ENCODE assay signal across 12 cellular contexts in the genomic region with DNA sequence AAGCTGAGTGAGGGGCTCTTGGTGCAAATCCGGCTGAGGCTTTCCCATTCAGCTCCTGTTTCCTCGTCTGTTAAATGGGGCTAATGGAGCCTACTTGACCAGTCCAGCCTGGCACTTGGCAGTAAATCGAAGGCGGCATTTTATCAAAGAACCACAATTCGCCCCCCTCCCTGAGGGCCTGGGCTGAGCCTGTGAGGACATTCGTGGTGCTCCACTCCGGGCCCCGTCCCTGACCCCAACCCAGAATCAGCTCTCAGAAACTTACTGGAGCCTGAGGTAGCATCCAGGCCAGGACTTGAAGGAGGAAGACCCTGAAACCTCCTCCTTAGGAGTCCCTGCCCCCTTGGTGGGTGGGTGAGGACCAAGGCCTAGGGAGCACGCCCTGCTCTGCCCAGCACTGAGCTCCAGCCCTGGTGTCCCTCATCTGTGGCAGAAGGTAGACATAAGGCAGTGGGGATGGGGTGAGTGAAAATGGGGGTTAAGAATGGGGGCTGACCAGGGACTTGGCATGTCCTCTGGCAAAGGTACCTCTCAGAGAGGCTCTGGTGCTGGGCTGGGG. TPM values are rescaled to one million over a fixed set of nuclear protein-coding genes. Genes with fewer than 3 reads are reported as not detected.
DNase-seq lines count a peak whose midpoint lies in the region; ATAC-seq and TF ChIP-seq lines count a peak whose summit lies in the region.
"Had no signal": no experiment of that assay in that cellular context is flagged by ENCODE, and none has a peak within 500 bp of the region (broad histone marks: within the 10 kb centered on the region; RNA-seq: fewer than 3 reads in every experiment).

No MANE protein-coding gene starts in this region.

- no peak for DNase-seq in T-helper 1 cell
- no peak for DNase-seq in adrenal gland
- DNase-seq in memory B cell (ENCODE audit: low spot score in 2 of 2), result no peak
- no peak for DNase-seq in substantia nigra (lab: John Stamatoyannopoulos, UW)
- no peak for DNase-seq in NCI-H128 (lab: John Stamatoyannopoulos, UW; ENCODE audit: unreplicated experiment)
- DNase-seq in NCI-H146 (lab: John Stamatoyannopoulos, UW), result no peak
- no peak for DNase-seq in PC-3
- DNase-seq: activated gamma-delta T cell treated with Interleukin-2 at 50 U/mL for 16 hours, KG1, NCI-H526 treated with DMSO at 0.1 percent for 48 hours had no signal

- no peak overlapping the region for H3K9ac ChIP-seq in PC-3 (ENCODE audit: low read length)

- CTCF ChIA-PET in PC-3 (lab: Charles Lee), result interaction anchor here (1.6 kb wide), 1 partner anchor 96 kb away, joined by 7 read pairs; a partner anchor contains a TSS

- 0 out of 2 replicates have a peak, but pooled peaks cover 3% of the 10 kb centered on the region for H3K79me2 ChIP-seq in PC-3 (ENCODE audit: low read length)

- no peak overlapping the region for H2AFZ ChIP-seq in PC-3 (ENCODE audit: low read length)

- no peaks in the 10 kb centered on the region for H3K9me3 ChIP-seq in adrenal gland (replicated peaks in 1 of 3)
- H3K9me3 ChIP-seq in PC-3 (ENCODE audit: low read length), result no peaks in the 10 kb centered on the region

- TF ChIP-seq CTCF in adrenal gland (IDR thresholded peaks at IDR 0.05), result no peak
- TF ChIP-seq CTCF in PC-3 (conservative IDR thresholded peaks at IDR 0.05; ENCODE audit: low read depth, low read length), result no peak

- H4K20me1 ChIP-seq in PC-3 (ENCODE audit: low read length), result no peaks in the 10 kb centered on the region

- H3K27me3 ChIP-seq in adrenal gland (no peaks in the 10 kb centered on the region), PC-3 (ENCODE audit: low read length) (no peaks in the 10 kb centered on the region)

- H3K27ac Mint-ChIP-seq in T-helper 1 cell treated with Interleukin-12 subunit alpha and Interleukin-12 subunit beta and Interleukin-4 antibody, amounts not matched to agents 30 μg/mL and 1 μg/mL, for 36 hours, result peak overlapping the region; percentile 42
- peak overlapping the region; percentile 85 for H3K27ac Mint-ChIP-seq in memory B cell

- H3F3A ChIP-seq in PC-3 (ENCODE audit: low read length, unreplicated experiment), result no peaks in the 10 kb centered on the region

- H3K27ac ChIP-seq in adrenal gland (peak overlapping the region; percentile 71 to 92 (median 78)), substantia nigra (ENCODE audit: low read depth, low read length, poor library complexity, severe bottlenecking) (peak overlapping the region; percentile 97), PC-3 (ENCODE audit: low read length) (no peak overlapping the region)

- H3K4me1 ChIP-seq in adrenal gland (replicated peaks in 1 of 2) (peaks cover 30 to 45% of the 10 kb centered on the region in 2 donors), PC-3 (ENCODE audit: insufficient read depth, low read length) (peaks cover 25% of the 10 kb centered on the region)

- no peak overlapping the region for H3K4me3 Mint-ChIP-seq in T-helper 1 cell treated with Interleukin-12 subunit alpha and Interleukin-12 subunit beta and Interleukin-4 antibody, amounts not matched to agents 30 μg/mL and 1 μg/mL, for 36 hours
- H3K4me3 Mint-ChIP-seq in memory B cell, result no peak overlapping the region

- no peaks in the 10 kb centered on the region for H3K9me2 ChIP-seq in PC-3 (replicated peaks; ENCODE audit: low read length)

- TF ChIP-seq POLR2A in adrenal gland (IDR thresholded peaks at IDR 0.05), result no peak

- H3K4me2 ChIP-seq in PC-3 (ENCODE audit: low read length), result no peak overlapping the region

- H3K27me3 Mint-ChIP-seq in T-helper 1 cell treated with Interleukin-12 subunit alpha and Interleukin-12 subunit beta and Interleukin-4 antibody, amounts not matched to agents 30 μg/mL and 1 μg/mL, for 36 hours (ENCODE audit: low read depth), result no peaks in the 10 kb centered on the region
- no peaks in the 10 kb centered on the region for H3K27me3 Mint-ChIP-seq in memory B cell

- H3K4me3 ChIP-seq in adrenal gland (no peak overlapping the region), PC-3 (ENCODE audit: low read length) (no peak overlapping the region)

- no peak for ATAC-seq in memory B cell (ENCODE audit: low read depth)
- ATAC-seq in PC-3, result no peak

- H3K4me1 Mint-ChIP-seq in T-helper 1 cell treated with Interleukin-12 subunit alpha and Interleukin-12 subunit beta and Interleukin-4 antibody, amounts not matched to agents 30 μg/mL and 1 μg/mL, for 36 hours (ENCODE audit: low read depth), result peaks cover 26% of the 10 kb centered on the region
- H3K4me1 Mint-ChIP-seq in memory B cell, result peaks cover 29% of the 10 kb centered on the region

- WGBS in adrenal gland, 4 donors, result 50 to 78% (median 54%) methylated on average over 5 to 9 of the region's 9 CpGs; no CpG with 5 or more reads in 1 of the 4 donors

- no peaks in the 10 kb centered on the region for H3K9me3 Mint-ChIP-seq in T-helper 1 cell treated with Interleukin-12 subunit alpha and Interleukin-12 subunit beta and Interleukin-4 antibody, amounts not matched to agents 30 μg/mL and 1 μg/mL, for 36 hours
- H3K9me3 Mint-ChIP-seq in memory B cell, result no peaks in the 10 kb centered on the region

- H3K36me3 Mint-ChIP-seq in T-helper 1 cell treated with Interleukin-12 subunit alpha and Interleukin-12 subunit beta and Interleukin-4 antibody, amounts not matched to agents 30 μg/mL and 1 μg/mL, for 36 hours (ENCODE audit: low read depth), result peaks cover 16% of the 10 kb centered on the region
- H3K36me3 Mint-ChIP-seq in memory B cell, result peaks cover 19% of the 10 kb centered on the region

- H3K36me3 ChIP-seq in adrenal gland (replicated peaks in 1 of 2) (peaks cover 0 to 47% of the 10 kb centered on the region in 2 donors), PC-3 (ENCODE audit: low read depth, low read length) (peaks cover 3% of the 10 kb centered on the region; the same call in 1 of the 2 replicates)

- POLR2A ChIA-PET in PC-3 (lab: Charles Lee; ENCODE audit: unreplicated experiment), result no interaction called here

- no TSS peak for BruUV-seq in PC-3 (replicated peaks; lab: Mats Ljungman, UMichigan)

- intact Hi-C loops in adrenal gland (cut with DNase I) (loop anchor here in 1 of 2 donors (2.0 kb wide), 1 partner anchor 95 kb away; a partner anchor contains a TSS), PC-3 (cut with micrococcal nuclease) (no loop called here)

RNA-seq across cellular contexts. Expression of a gene that starts 2.1 kb away (rescaled TPM):
- total RNA-seq in adrenal gland (10 to 100 TPM in 5 of 8 donors, 1 to 10 TPM in 3; 5.5 to 20.1 (median 13.8) TPM), PC-3 (2014; rRNA removed) (4.2 and 6.1 TPM in 2 replicates)
- polyA plus RNA-seq in adrenal gland, result 10 to 100 TPM in 2 of 3 donors, 1 to 10 TPM in 1; 2.4 to 18.3 (median 15.1) TPM

RNA-seq across cellular contexts. Expression of a gene that starts 24.8 kb away (rescaled TPM):
- total RNA-seq in adrenal gland (1 to 10 TPM in 6 of 8 donors, under 1 TPM in 2; 0.85 to 8.1 (median 1.9) TPM), PC-3 (2014; rRNA removed) (not detected in 2 replicates)
- 1 to 10 TPM in 1 of 3 donors, under 1 TPM in 2; 0.44 to 1.6 (median 0.56) TPM for polyA plus RNA-seq in adrenal gland
- total RNA-seq: A172 had no signal

RNA-seq across cellular contexts. Expression of a gene that starts 35.3 kb away (rescaled TPM):
- total RNA-seq in adrenal gland (10 to 100 TPM; 22.0 to 55.0 (median 31.8) TPM), PC-3 (2014; rRNA removed) (12.6 and 19.5 TPM in 2 replicates)
- 10 to 100 TPM; 11.7 to 23.2 (median 14.2) TPM for polyA plus RNA-seq in adrenal gland

RNA-seq across cellular contexts. Expression of a gene that starts 44.9 kb away (rescaled TPM):
- 1 to 10 TPM in 6 of 8 donors, under 1 TPM in 2; 0.69 to 9.3 (median 2.6) TPM for total RNA-seq in adrenal gland
- 1 to 10 TPM in 2 of 3 donors, under 1 TPM in 1; 0.49 to 2.4 (median 1.4) TPM for polyA plus RNA-seq in adrenal gland
- total RNA-seq in PC-3 (2014; rRNA removed), result 64.1 and 71.6 TPM in 2 replicates
